Comparison of ENCODE assay signal across 9 cellular contexts in the genomic region with DNA sequence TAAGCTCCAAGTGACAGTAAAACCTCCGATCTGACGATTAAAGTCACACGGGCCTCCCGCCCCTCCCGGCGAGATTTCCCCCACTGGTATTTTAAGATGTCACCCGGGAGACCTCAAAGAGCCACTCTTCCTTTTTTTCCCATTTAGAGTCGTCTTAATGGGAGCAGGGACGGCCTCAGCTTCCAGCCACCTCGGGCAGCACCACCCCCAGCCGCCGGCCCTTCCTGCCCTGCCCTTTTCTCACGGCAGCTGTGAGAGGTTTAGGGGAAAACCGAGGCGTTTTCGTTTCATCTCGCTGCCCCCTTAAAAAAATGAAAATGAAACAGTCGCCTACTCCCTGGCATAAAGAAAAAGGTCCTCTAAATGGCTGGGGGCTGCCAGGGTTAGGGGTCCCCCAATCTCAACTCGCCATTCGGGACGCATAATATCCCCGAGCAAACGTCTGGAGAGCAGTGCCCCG. TPM values are rescaled to one million over a fixed set of nuclear protein-coding genes. Genes with fewer than 3 reads are reported as not detected.
DNase-seq lines count a peak whose midpoint lies in the region; ATAC-seq and TF ChIP-seq lines count a peak whose summit lies in the region.
"Had no signal": no experiment of that assay in that cellular context is flagged by ENCODE, and none has a peak within 500 bp of the region (broad histone marks: within the 10 kb centered on the region; RNA-seq: fewer than 3 reads in every experiment).

No MANE protein-coding gene starts in this region.

- H2AFZ ChIP-seq in SK-N-SH (ENCODE audit: low read depth) (no peak overlapping the region), fibroblast of lung (ENCODE audit: low read length) (no peak overlapping the region)

- TF ChIP-seq CTCF in SK-N-SH (IDR thresholded peaks at IDR 0.05): no peak
- no peak for TF ChIP-seq CTCF in activated B cell treated with CpG ODN at 0.5 μM for 24 hours (IDR thresholded peaks at IDR 0.05)
- TF ChIP-seq CTCF in fibroblast of lung (conservative IDR thresholded peaks at IDR 0.05 in 1 of 2, IDR thresholded peaks at IDR 0.05 in 1 of 2; ENCODE audit: low read depth in 1 of 2, low read length in 2 of 2): no peak

- H3K9me3 Mint-ChIP-seq in activated B cell treated with CpG ODN at 0.5 μM for 24 hours: no peaks in the 10 kb centered on the region
- H3K9me3 Mint-ChIP-seq in stimulated activated memory B cell treated with anti-CD40 and anti-IgM and Interleukin-4, amounts not matched to agents 10 μg/mL and 1 μg/mL and 100 μg/mL, for 72 hours: no peaks in the 10 kb centered on the region

- no peak for TF ChIP-seq EP300 in SK-N-SH (IDR thresholded peaks at IDR 0.05; ENCODE audit: borderline replicate concordance in 1 of 2, low read depth in 1 of 2, low read length in 1 of 2)

- no peaks in the 10 kb centered on the region for H3K27me3 Mint-ChIP-seq in activated B cell treated with CpG ODN at 0.5 μM for 24 hours
- H3K27me3 Mint-ChIP-seq in stimulated activated memory B cell treated with anti-CD40 and anti-IgM and Interleukin-4, amounts not matched to agents 10 μg/mL and 1 μg/mL and 100 μg/mL, for 72 hours: no peaks in the 10 kb centered on the region

- H3K36me3 Mint-ChIP-seq in activated B cell treated with CpG ODN at 0.5 μM for 24 hours (ENCODE audit: low read depth): peaks cover 49% of the 10 kb centered on the region
- H3K36me3 Mint-ChIP-seq in stimulated activated memory B cell treated with anti-CD40 and anti-IgM and Interleukin-4, amounts not matched to agents 10 μg/mL and 1 μg/mL and 100 μg/mL, for 72 hours: peaks cover 48% of the 10 kb centered on the region

- H3K9ac ChIP-seq in SK-N-SH (no peak overlapping the region), fibroblast of lung (ENCODE audit: insufficient read depth, low read length) (no peak overlapping the region)

- CTCF ChIA-PET in SK-N-SH (lab: Yijun Ruan, JAX) (interaction anchor here (0.6 to 4.3 kb wide), 7 partner anchors 8 to 277 kb away, joined by 3 to 23 read pairs (median 5); no protein-coding TSS in a partner anchor), activated B cell treated with CpG ODN at 0.5 μM for 24 hours (lab: Charles Lee) (interaction anchor here (1.1 to 9.8 kb wide), 5 partner anchors 35 to 173 kb away, joined by 4 to 195 read pairs (median 4); no protein-coding TSS in a partner anchor)

- H3K4me1 ChIP-seq in SK-N-SH (ENCODE audit: control insufficient read depth in 1 of 2, insufficient read depth in 2 of 2, low read depth in 1 of 2, low read length in 1 of 2) (peaks cover 0 to 8% of the 10 kb centered on the region in 2 experiments; a peak in 1 of 4 replicates), fibroblast of lung (ENCODE audit: control insufficient read depth, extremely low read depth, insufficient read depth, low read length) (peaks cover 2% of the 10 kb centered on the region)

- WGBS in SK-N-SH (ENCODE audit: low lambda C conversion rate): 9% methylated on average over 19 of the region's 24 CpGs

- H3K27ac ChIP-seq in SK-N-SH (ENCODE audit: low read depth in 2 of 2, low read length in 1 of 2): no peak overlapping the region
- H3K27ac ChIP-seq in fibroblast of lung (ENCODE audit: insufficient read depth, low read length): no peak overlapping the region
- H3K27ac ChIP-seq: C4-2B had no signal

- TF ChIP-seq RAD21 in SK-N-SH (IDR thresholded peaks at IDR 0.05; ENCODE audit: low read length): no peak

- intact Hi-C loops in activated B cell treated with CpG ODN at 0.5 μM for 24 hours (cut with micrococcal nuclease): loop anchor here (2.0 to 10.0 kb wide), 6 partner anchors 30 to 734 kb away; partner anchors contain the start of genes RCAN3, SRRM1 and SYF2

- H3K36me3 ChIP-seq in SK-N-SH (replicated peaks in 1 of 2; ENCODE audit: control insufficient read depth in 1 of 2, insufficient read depth in 2 of 2, low read length in 1 of 2) (no peaks in the 10 kb centered on the region), fibroblast of lung (ENCODE audit: control insufficient read depth, insufficient read depth, low read length) (no peaks in the 10 kb centered on the region)

- POLR2A ChIA-PET in SK-N-SH (lab: Yijun Ruan, JAX): no interaction called here
- POLR2A ChIA-PET in activated B cell treated with CpG ODN at 0.5 μM for 24 hours (lab: Charles Lee): interaction anchor here (0.6 to 15.6 kb wide), 27 partner anchors 8 to 1531 kb away, joined by 3 to 385 read pairs (median 6); partner anchors contain the start of genes CLIC4, RSRP1 and SYF2

- H4K20me1 ChIP-seq in SK-N-SH (ENCODE audit: insufficient read depth) (no peaks in the 10 kb centered on the region), fibroblast of lung (ENCODE audit: control insufficient read depth, extremely low read depth, insufficient read depth, low read length) (no peaks in the 10 kb centered on the region)

- H3K4me3 ChIP-seq in SK-N-SH (ENCODE audit: low read depth in 2 of 2, low read length in 1 of 2) (no peak overlapping the region), fibroblast of lung (replicated peaks in 1 of 4; ENCODE audit: control extremely low read depth in 1 of 4, insufficient read depth in 1 of 4, low read depth in 3 of 4, low read length in 4 of 4) (peak overlapping the region in 2 of 4 experiments; percentile 16 to 56)

- no peaks in the 10 kb centered on the region for H3K9me2 ChIP-seq in SK-N-SH

- H3K4me3 Mint-ChIP-seq in activated B cell treated with CpG ODN at 0.5 μM for 24 hours: peak overlapping the region; percentile 98
- peak overlapping the region; percentile 99 for H3K4me3 Mint-ChIP-seq in stimulated activated memory B cell treated with anti-CD40 and anti-IgM and Interleukin-4, amounts not matched to agents 10 μg/mL and 1 μg/mL and 100 μg/mL, for 72 hours

- H3K79me2 ChIP-seq in SK-N-SH (ENCODE audit: insufficient read depth) (no peaks in the 10 kb centered on the region), fibroblast of lung (ENCODE audit: control insufficient read depth, insufficient read depth, low read length) (no peaks in the 10 kb centered on the region)

- no peaks in the 10 kb centered on the region for H3F3A ChIP-seq in SK-N-SH (replicated peaks; ENCODE audit: insufficient read depth)

- peaks cover 89% of the 10 kb centered on the region for H3K27me3 ChIP-seq in SK-N-SH (ENCODE audit: insufficient read depth)
- H3K27me3 ChIP-seq in fibroblast of lung (ENCODE audit: control insufficient read depth, insufficient read depth, low read length): peaks cover 58% of the 10 kb centered on the region

- ATAC-seq in SK-N-SH treated with all-trans-retinoic acid at 6 μM for 48 hours (no peak), activated B cell treated with CpG ODN at 0.5 μM for 24 hours (ENCODE audit: low read depth) (peak; percentile 5), HG03280 (IDR thresholded peaks at IDR 0.05; ENCODE audit: unreplicated experiment) (no peak), HG03565 (IDR thresholded peaks at IDR 0.05; ENCODE audit: unreplicated experiment) (no peak), HG03432 (IDR thresholded peaks at IDR 0.05; ENCODE audit: unreplicated experiment) (no peak)
- no peak for ATAC-seq in stimulated activated memory B cell treated with anti-CD40 and anti-IgM and Interleukin-4, amounts not matched to agents 10 μg/mL and 1 μg/mL and 100 μg/mL, for 72 hours

- peak overlapping the region; percentile 96 for H3K27ac Mint-ChIP-seq in activated B cell treated with CpG ODN at 0.5 μM for 24 hours
- H3K27ac Mint-ChIP-seq in stimulated activated memory B cell treated with anti-CD40 and anti-IgM and Interleukin-4, amounts not matched to agents 10 μg/mL and 1 μg/mL and 100 μg/mL, for 72 hours: peak overlapping the region; percentile 98

- no peaks in the 10 kb centered on the region for H3K9me3 ChIP-seq in SK-N-SH
- no peaks in the 10 kb centered on the region for H3K9me3 ChIP-seq in fibroblast of lung (ENCODE audit: control insufficient read depth, insufficient read depth, low read depth, low read length)

- peak; percentile 50 for DNase-seq in SK-N-SH
- DNase-seq in activated B cell treated with CpG ODN at 0.5 μM for 24 hours: peak; percentile 60
- DNase-seq in fibroblast of lung (ENCODE audit: low read depth in 2 of 2): no peak

- H3K4me2 ChIP-seq in SK-N-SH (no peak overlapping the region), fibroblast of lung (ENCODE audit: extremely low read depth, insufficient read depth, low read length) (peak overlapping the region; percentile 17)

- peaks cover 73% of the 10 kb centered on the region for H3K4me1 Mint-ChIP-seq in activated B cell treated with CpG ODN at 0.5 μM for 24 hours
- peaks cover 75% of the 10 kb centered on the region for H3K4me1 Mint-ChIP-seq in stimulated activated memory B cell treated with anti-CD40 and anti-IgM and Interleukin-4, amounts not matched to agents 10 μg/mL and 1 μg/mL and 100 μg/mL, for 72 hours

TF ChIP-seq in SK-N-SH, 30 proteins besides CTCF, POLR2A, EP300 and RAD21 (continues in another document):
- TF ChIP-seq FOXJ3 (CRISPR knock-in tag; IDR thresholded peaks at IDR 0.05): no peak

TF ChIP-seq in SK-N-SH treated with all-trans-retinoic acid at 6 μM for 48 hours, 23 proteins besides CTCF, POLR2A, EP300 and RAD21:
- no peak for TF ChIP-seq ZNF565 (CRISPR knock-in tag; conservative IDR thresholded peaks at IDR 0.05; ENCODE audit: low read depth)
- TF ChIP-seq ESRRG (CRISPR knock-in tag; IDR thresholded peaks at IDR 0.05): no peak
- TF ChIP-seq OSR1 (CRISPR knock-in tag; IDR thresholded peaks at IDR 0.05): no peak
TF ChIP-seq in SK-N-SH treated with all-trans-retinoic acid at 6 μM for 48 hours: peak in this region for 0.

RNA-seq across cellular contexts. Expression of gene RUNX3, which starts 1.4 kb away (rescaled TPM):
- polyA plus RNA-seq in SK-N-SH (2012; rRNA removed) (not detected in 2 replicates), fibroblast of lung (0.48 and 1.8 TPM in 2 replicates)
- not detected in 2 replicates for polyA plus RNA-seq in SK-N-SH (2012; cell fraction: cytosol; rRNA removed)
- not detected in 2 replicates for polyA plus RNA-seq in SK-N-SH (2012; cell fraction: nucleus; rRNA removed)
- total RNA-seq in activated B cell treated with CpG ODN at 0.5 μM for 24 hours (141 and 153 TPM in 2 replicates), fibroblast of lung (0.26 and 0.66 TPM in 2 replicates)
- 1.9 and 4.9 TPM in 2 replicates for polyA plus RNA-seq in fibroblast of lung (2012)
- 0.51 and 8.1 TPM in 2 replicates for polyA minus RNA-seq in fibroblast of lung (ENCODE audit: low replicate concordance)

Comparison
In these comparisons a context has a peak if more than half of its experiments do, and no peak if none do; other contexts are left out.
1. DNase-seq: peak in SK-N-SH (single experiment) and activated B cell treated with CpG ODN at 0.5 μM for 24 hours (single experiment); none in fibroblast of lung (0 of 2).
2. RNA of gene RUNX3, which starts 1.4 kb away (total RNA-seq): 141 to 153 TPM in activated B cell treated with CpG ODN at 0.5 μM for 24 hours; 0.26 to 0.66 TPM in fibroblast of lung; every median in the first group is over 10 times any median in the second.